Comparison of ENCODE assay signal across 1 cellular context in the genomic region with DNA sequence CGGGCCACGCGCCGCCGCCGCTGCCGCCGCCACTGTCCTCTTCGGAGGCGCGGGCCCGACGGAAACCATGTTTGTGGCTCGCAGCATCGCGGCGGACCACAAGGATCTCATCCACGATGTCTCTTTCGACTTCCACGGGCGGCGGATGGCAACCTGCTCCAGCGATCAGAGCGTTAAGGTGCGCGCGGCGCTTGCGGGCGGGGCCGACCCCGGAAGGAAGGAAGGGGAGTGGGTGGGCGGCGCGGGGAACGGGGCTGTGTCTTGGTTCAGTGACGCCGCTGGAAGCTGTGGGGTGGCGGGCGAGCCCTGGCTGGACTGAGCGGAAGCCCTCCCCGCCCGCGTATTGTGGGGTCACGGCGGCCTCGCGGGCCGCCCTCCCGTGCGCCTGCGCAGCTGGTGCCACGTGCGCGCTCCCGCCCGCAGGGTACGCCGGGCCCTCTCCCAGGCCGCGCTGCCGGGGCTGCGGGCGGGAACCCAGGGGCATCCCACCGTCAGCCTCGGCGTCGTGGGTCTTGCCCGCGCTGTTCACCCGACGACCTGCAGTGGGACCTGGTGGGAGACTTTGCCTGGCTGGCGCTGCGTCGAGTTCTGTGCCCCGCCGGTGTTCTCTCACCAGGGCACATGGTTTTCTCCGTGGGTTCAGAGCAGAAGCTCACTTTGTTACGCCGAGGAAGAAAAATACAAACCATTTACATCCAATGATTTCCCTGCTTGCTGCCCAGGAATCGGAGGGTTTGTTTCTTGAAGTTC.
TF ChIP-seq lines count a peak whose summit lies in the region.

No MANE protein-coding gene starts in this region.

TF ChIP-seq in WTC11, 78 proteins besides CTCF, POLR2A, EP300 and RAD21 (continued from another document and continues in another):
- TF ChIP-seq, protein P1, sequence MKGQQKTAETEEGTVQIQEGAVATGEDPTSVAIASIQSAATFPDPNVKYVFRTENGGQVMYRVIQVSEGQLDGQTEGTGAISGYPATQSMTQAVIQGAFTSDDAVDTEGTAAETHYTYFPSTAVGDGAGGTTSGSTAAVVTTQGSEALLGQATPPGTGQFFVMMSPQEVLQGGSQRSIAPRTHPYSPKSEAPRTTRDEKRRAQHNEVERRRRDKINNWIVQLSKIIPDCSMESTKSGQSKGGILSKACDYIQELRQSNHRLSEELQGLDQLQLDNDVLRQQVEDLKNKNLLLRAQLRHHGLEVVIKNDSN (CRISPR knock-in tag; IDR thresholded peaks at IDR 0.05): peak; percentile 77
- TF ChIP-seq, protein P2, sequence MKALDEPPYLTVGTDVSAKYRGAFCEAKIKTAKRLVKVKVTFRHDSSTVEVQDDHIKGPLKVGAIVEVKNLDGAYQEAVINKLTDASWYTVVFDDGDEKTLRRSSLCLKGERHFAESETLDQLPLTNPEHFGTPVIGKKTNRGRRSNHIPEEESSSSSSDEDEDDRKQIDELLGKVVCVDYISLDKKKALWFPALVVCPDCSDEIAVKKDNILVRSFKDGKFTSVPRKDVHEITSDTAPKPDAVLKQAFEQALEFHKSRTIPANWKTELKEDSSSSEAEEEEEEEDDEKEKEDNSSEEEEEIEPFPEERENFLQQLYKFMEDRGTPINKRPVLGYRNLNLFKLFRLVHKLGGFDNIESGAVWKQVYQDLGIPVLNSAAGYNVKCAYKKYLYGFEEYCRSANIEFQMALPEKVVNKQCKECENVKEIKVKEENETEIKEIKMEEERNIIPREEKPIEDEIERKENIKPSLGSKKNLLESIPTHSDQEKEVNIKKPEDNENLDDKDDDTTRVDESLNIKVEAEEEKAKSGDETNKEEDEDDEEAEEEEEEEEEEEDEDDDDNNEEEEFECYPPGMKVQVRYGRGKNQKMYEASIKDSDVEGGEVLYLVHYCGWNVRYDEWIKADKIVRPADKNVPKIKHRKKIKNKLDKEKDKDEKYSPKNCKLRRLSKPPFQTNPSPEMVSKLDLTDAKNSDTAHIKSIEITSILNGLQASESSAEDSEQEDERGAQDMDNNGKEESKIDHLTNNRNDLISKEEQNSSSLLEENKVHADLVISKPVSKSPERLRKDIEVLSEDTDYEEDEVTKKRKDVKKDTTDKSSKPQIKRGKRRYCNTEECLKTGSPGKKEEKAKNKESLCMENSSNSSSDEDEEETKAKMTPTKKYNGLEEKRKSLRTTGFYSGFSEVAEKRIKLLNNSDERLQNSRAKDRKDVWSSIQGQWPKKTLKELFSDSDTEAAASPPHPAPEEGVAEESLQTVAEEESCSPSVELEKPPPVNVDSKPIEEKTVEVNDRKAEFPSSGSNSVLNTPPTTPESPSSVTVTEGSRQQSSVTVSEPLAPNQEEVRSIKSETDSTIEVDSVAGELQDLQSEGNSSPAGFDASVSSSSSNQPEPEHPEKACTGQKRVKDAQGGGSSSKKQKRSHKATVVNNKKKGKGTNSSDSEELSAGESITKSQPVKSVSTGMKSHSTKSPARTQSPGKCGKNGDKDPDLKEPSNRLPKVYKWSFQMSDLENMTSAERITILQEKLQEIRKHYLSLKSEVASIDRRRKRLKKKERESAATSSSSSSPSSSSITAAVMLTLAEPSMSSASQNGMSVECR (CRISPR knock-in tag; IDR thresholded peaks at IDR 0.05; ENCODE audit: borderline replicate concordance): peak; percentile 94
- TF ChIP-seq PRDM15 (CRISPR knock-in tag; IDR thresholded peaks at IDR 0.05) (peak; percentile 55; the same call in 1 of the 2 replicates), ZBTB21 (CRISPR knock-in tag; IDR thresholded peaks at IDR 0.05; ENCODE audit: borderline replicate concordance) (no peak), TP53 (CRISPR knock-in tag; IDR thresholded peaks at IDR 0.05) (peak; percentile 93; the same call in 1 of the 2 replicates), ZNF396 (CRISPR knock-in tag; IDR thresholded peaks at IDR 0.05; ENCODE audit: borderline replicate concordance) (no peak), ZNF281 (CRISPR knock-in tag; IDR thresholded peaks at IDR 0.05) (no peak; the same call in 1 of the 2 replicates), ZNF317 (CRISPR knock-in tag; IDR thresholded peaks at IDR 0.05; ENCODE audit: borderline replicate concordance, low read depth) (0 out of 2 replicates have a peak, but pooled peaks have one; percentile 38), ZNF423 (CRISPR knock-in tag; IDR thresholded peaks at IDR 0.05) (no peak), CBFB (CRISPR knock-in tag; IDR thresholded peaks at IDR 0.05; ENCODE audit: low read depth) (peak; percentile 85; the same call in 1 of the 2 replicates), IRF1 (CRISPR knock-in tag; IDR thresholded peaks at IDR 0.05) (peak; percentile 85), ATF1 (CRISPR knock-in tag; IDR thresholded peaks at IDR 0.05) (no peak), USF2 (CRISPR knock-in tag; IDR thresholded peaks at IDR 0.05) (peak; percentile 87), NFE2L1 (CRISPR knock-in tag; IDR thresholded peaks at IDR 0.05) (peak; percentile 90), NR3C1 (CRISPR knock-in tag; conservative IDR thresholded peaks at IDR 0.05; ENCODE audit: low read depth) (no peak), FOXJ3 (CRISPR knock-in tag; IDR thresholded peaks at IDR 0.05; ENCODE audit: borderline replicate concordance) (no peak), GABPB1 (CRISPR knock-in tag; IDR thresholded peaks at IDR 0.05) (no peak), TEAD1 (CRISPR knock-in tag; IDR thresholded peaks at IDR 0.05) (peak; percentile 73; the same call in 1 of the 2 replicates), ELF4 (CRISPR knock-in tag; IDR thresholded peaks at IDR 0.05; ENCODE audit: low read depth) (0 out of 2 replicates have a peak, but pooled peaks have one; percentile 43), SOX15 (CRISPR knock-in tag; IDR thresholded peaks at IDR 0.05) (no peak), ZNF532 (CRISPR knock-in tag; IDR thresholded peaks at IDR 0.05; ENCODE audit: borderline replicate concordance) (no peak; the same call in 1 of the 2 replicates), GRHL2 (CRISPR knock-in tag; IDR thresholded peaks at IDR 0.05; ENCODE audit: insufficient replicate concordance, severe bottlenecking) (no peak), ETV6 (CRISPR knock-in tag; IDR thresholded peaks at IDR 0.05) (peak; percentile 93), ZNF138 (CRISPR knock-in tag; conservative IDR thresholded peaks at IDR 0.05) (peak; percentile 93)
- TF ChIP-seq, protein P3, sequence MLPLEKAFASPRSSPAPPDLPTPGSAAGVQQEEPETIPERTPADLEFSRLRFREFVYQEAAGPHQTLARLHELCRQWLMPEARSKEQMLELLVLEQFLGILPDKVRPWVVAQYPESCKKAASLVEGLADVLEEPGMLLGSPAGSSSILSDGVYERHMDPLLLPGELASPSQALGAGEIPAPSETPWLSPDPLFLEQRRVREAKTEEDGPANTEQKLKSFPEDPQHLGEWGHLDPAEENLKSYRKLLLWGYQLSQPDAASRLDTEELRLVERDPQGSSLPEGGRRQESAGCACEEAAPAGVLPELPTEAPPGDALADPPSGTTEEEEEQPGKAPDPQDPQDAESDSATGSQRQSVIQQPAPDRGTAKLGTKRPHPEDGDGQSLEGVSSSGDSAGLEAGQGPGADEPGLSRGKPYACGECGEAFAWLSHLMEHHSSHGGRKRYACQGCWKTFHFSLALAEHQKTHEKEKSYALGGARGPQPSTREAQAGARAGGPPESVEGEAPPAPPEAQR (CRISPR knock-in tag; IDR thresholded peaks at IDR 0.05): no peak
- TF ChIP-seq, protein P4, sequence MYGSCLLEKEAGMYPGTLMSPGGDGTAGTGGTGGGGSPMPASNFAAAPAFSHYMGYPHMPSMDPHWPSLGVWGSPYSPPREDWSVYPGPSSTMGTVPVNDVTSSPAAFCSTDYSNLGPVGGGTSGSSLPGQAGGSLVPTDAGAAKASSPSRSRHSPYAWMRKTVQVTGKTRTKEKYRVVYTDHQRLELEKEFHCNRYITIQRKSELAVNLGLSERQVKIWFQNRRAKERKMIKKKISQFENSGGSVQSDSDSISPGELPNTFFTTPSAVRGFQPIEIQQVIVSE (CRISPR knock-in tag; IDR thresholded peaks at IDR 0.05; ENCODE audit: borderline replicate concordance): no peak
- TF ChIP-seq, protein P5, sequence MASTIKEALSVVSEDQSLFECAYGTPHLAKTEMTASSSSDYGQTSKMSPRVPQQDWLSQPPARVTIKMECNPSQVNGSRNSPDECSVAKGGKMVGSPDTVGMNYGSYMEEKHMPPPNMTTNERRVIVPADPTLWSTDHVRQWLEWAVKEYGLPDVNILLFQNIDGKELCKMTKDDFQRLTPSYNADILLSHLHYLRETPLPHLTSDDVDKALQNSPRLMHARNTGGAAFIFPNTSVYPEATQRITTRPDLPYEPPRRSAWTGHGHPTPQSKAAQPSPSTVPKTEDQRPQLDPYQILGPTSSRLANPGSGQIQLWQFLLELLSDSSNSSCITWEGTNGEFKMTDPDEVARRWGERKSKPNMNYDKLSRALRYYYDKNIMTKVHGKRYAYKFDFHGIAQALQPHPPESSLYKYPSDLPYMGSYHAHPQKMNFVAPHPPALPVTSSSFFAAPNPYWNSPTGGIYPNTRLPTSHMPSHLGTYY (CRISPR knock-in tag; IDR thresholded peaks at IDR 0.05): no peak
